In the genomic region with DNA sequence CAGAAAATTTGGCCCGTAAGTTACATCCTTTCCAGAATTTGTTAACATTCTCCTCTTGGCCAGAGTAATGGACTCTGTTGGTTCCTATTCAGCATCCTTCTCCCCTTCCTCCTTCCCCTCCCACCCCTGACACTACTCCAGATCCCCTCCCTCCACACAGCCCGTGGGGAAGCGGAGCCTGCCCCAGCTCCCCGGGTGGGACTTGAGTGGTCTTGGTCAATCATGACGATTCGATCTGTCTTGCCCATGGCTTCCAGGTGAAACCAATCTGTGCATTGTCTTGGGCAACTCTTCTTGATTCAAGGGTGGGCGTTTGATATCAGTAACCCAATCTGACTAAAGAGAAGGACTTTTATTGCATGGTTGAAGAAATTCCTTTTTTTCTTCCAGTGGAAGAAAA, we compare ENCODE assay signal across 18 cellular contexts.
"Had no signal": no experiment of that assay in that cellular context is flagged by ENCODE, and none has a peak within 500 bp of the region (broad histone marks: within the 10 kb centered on the region; RNA-seq: fewer than 3 reads in every experiment).

No MANE protein-coding gene starts in this region.

- H3K27me3 ChIP-seq: cardiac muscle cell, neural progenitor cell, thyroid gland, vagina had no signal

- ATAC-seq: activated CD4-positive, alpha-beta T cell treated with anti-CD3 and anti-CD28 coated beads for 36 hours; activated T-helper 17 cell treated with anti-CD3 and anti-CD28 coated beads, Interleukin-2, amount 50 U/mL, for 72 hours; WTC11 had no signal

- H3K27ac ChIP-seq: cardiac muscle cell, neural progenitor cell, thyroid gland, vagina had no signal

- H3K9ac ChIP-seq: neural progenitor cell had no signal

- H3K4me1 ChIP-seq: neural progenitor cell, thyroid gland had no signal

- H3K4me3 ChIP-seq: cardiac muscle cell, neural progenitor cell, thyroid gland, vagina had no signal

- H3K36me3 ChIP-seq: cardiac muscle cell, neural progenitor cell, thyroid gland, vagina had no signal

- DNase-seq: activated CD4-positive, alpha-beta T cell treated with anti-CD3 and anti-CD28 coated beads for 36 hours; activated CD4-positive, alpha-beta T cell treated with anti-CD3 and anti-CD28 coated beads, Interleukin-2, amount 50 U/mL, for 48 hours; activated naive CD4-positive, alpha-beta T cell; activated naive CD8-positive, alpha-beta T cell treated with anti-CD3 and anti-CD28 coated beads for 36 hours; amniotic stem cell; glutamatergic neuron; hippocampal formation; left colon; midbrain; stimulated activated CD4-positive, alpha-beta T cell treated with anti-CD3 and anti-CD28 coated beads, Interleukin-12 subunit alpha, Interleukin-12 subunit beta, amount 100 ng/mL, for 4 hours; stimulated activated CD4-positive, alpha-beta T cell treated with anti-CD3 and anti-CD28 coated beads, Interleukin-1b, Interleukin-23, amount 100 ng/mL, for 48 hours; stimulated activated naive CD4-positive, alpha-beta T cell treated with Interleukin-2 at 50 U/mL for 16 hours; thyroid gland had no signal
